In genomic region chr13:101300531-101300930, GRCh38 we compare ENCODE assay signal across 24 cellular contexts.
"Had no signal": no experiment of that assay in that cellular context is flagged by ENCODE, and none has a peak within 500 bp of the region (broad histone marks: within the 10 kb centered on the region; RNA-seq: fewer than 3 reads in every experiment).

No MANE protein-coding gene starts in this region.

- H3K27me3 Mint-ChIP-seq: dendritic cell treated with granulocyte-macrophage colony-stimulating factor and Interleukin-4, amounts not matched to agents 40 ng/mL and 50 ng/mL, for 4 days; effector memory CD8-positive, alpha-beta T cell had no signal

- H3K4me1 ChIP-seq: colonic mucosa, esophagus squamous epithelium, gastrocnemius medialis, heart right ventricle, left lung, lower lobe of right lung had no signal

- H3K36me3 ChIP-seq: colonic mucosa, esophagus squamous epithelium, gastrocnemius medialis, heart right ventricle, left lung, lower lobe of right lung had no signal

- FAIRE-seq: keratinocyte had no signal

- H3K4me1 Mint-ChIP-seq: endodermal cell, mesothelial cell of epicardium had no signal

- H3K9me3 Mint-ChIP-seq: effector memory CD8-positive, alpha-beta T cell; endodermal cell had no signal

- H3K4me3 Mint-ChIP-seq: dendritic cell treated with granulocyte-macrophage colony-stimulating factor and Interleukin-4, amounts not matched to agents 40 ng/mL and 50 ng/mL, for 4 days; effector memory CD8-positive, alpha-beta T cell; endodermal cell; mesothelial cell of epicardium had no signal

- H3K27ac ChIP-seq: colonic mucosa, epithelial cell of prostate, esophagus squamous epithelium, gastrocnemius medialis, heart right ventricle, left lung, lower lobe of right lung had no signal

- H3K36me3 Mint-ChIP-seq: mesothelial cell of epicardium had no signal

- H3K9me3 ChIP-seq: colonic mucosa, esophagus squamous epithelium, gastrocnemius medialis, heart right ventricle, left lung, lower lobe of right lung, mucosa of descending colon had no signal

- ATAC-seq: effector memory CD8-positive, alpha-beta T cell; esophagus mucosa; gastrocnemius medialis; heart right ventricle; left cardiac atrium; left lung; left ventricle myocardium superior; lower lobe of right lung; mucosa of descending colon had no signal

- DNase-seq: colonic mucosa; cortex of kidney; effector CD8-positive, alpha-beta T cell; effector memory CD8-positive, alpha-beta T cell; erythroblast; esophagus squamous epithelium; foreskin fibroblast; gastrocnemius medialis; glutamatergic neuron; head of caudate nucleus; heart right ventricle; hippocampal formation; left cardiac atrium; left lung; left ventricle myocardium superior; lower lobe of right lung; mesenchymal stem cell; mucosa of descending colon had no signal

- H3K27ac Mint-ChIP-seq: dendritic cell treated with granulocyte-macrophage colony-stimulating factor and Interleukin-4, amounts not matched to agents 40 ng/mL and 50 ng/mL, for 4 days; effector memory CD8-positive, alpha-beta T cell; endodermal cell; mesothelial cell of epicardium had no signal

- H3K27me3 ChIP-seq: colonic mucosa, esophagus squamous epithelium, gastrocnemius medialis, heart right ventricle, left lung had no signal

- H3K4me3 ChIP-seq: colonic mucosa, esophagus squamous epithelium, gastrocnemius medialis, heart right ventricle, left lung, lower lobe of right lung, mucosa of descending colon had no signal
